ENCODE assay signal across 1 cellular context in genomic region chr7:106285051-106285800, GRCh38.
TF ChIP-seq lines count a peak whose summit lies in the region.

No MANE protein-coding gene starts in this region.

TF ChIP-seq in HepG2, 621 proteins besides CTCF, POLR2A, EP300 and RAD21 (continued from another document and continues in another):
- TF ChIP-seq, protein P1, sequence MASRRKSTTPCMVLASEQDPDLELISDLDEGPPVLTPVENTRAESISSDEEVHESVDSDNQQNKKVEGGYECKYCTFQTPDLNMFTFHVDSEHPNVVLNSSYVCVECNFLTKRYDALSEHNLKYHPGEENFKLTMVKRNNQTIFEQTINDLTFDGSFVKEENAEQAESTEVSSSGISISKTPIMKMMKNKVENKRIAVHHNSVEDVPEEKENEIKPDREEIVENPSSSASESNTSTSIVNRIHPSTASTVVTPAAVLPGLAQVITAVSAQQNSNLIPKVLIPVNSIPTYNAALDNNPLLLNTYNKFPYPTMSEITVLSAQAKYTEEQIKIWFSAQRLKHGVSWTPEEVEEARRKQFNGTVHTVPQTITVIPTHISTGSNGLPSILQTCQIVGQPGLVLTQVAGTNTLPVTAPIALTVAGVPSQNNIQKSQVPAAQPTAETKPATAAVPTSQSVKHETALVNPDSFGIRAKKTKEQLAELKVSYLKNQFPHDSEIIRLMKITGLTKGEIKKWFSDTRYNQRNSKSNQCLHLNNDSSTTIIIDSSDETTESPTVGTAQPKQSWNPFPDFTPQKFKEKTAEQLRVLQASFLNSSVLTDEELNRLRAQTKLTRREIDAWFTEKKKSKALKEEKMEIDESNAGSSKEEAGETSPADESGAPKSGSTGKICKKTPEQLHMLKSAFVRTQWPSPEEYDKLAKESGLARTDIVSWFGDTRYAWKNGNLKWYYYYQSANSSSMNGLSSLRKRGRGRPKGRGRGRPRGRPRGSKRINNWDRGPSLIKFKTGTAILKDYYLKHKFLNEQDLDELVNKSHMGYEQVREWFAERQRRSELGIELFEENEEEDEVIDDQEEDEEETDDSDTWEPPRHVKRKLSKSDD (CRISPR knock-in tag; IDR thresholded peaks at IDR 0.05; ENCODE audit: low read depth), result no peak
- TF ChIP-seq GABPB1 (CRISPR knock-in tag; IDR thresholded peaks at IDR 0.05) (peak; percentile 86), TBX2 (CRISPR knock-in tag; IDR thresholded peaks at IDR 0.05; ENCODE audit: borderline replicate concordance) (peak; percentile 90), ZNF530 (CRISPR knock-in tag; IDR thresholded peaks at IDR 0.05; ENCODE audit: low read depth) (no peak), SUZ12 (IDR thresholded peaks at IDR 0.05; ENCODE audit: low read depth, low read length) (no peak), ZMYM4 (CRISPR knock-in tag; IDR thresholded peaks at IDR 0.05) (peak; percentile 89), ZFAT (CRISPR knock-in tag; conservative IDR thresholded peaks at IDR 0.05) (no peak), NFRKB (IDR thresholded peaks at IDR 0.05) (no peak), NFE2L2 (IDR thresholded peaks at IDR 0.05; ENCODE audit: low read length) (no peak), NR2F2 (IDR thresholded peaks at IDR 0.05; ENCODE audit: borderline replicate concordance, low read depth) (no peak), ESRRA (CRISPR knock-in tag; IDR thresholded peaks at IDR 0.05; ENCODE audit: low read depth) (0 out of 2 replicates have a peak, but pooled peaks have one; percentile 22), SRSF1 (optimal IDR thresholded peaks at IDR 0.05; ENCODE audit: low read depth, low read length) (no peak), UBTF (CRISPR knock-in tag; IDR thresholded peaks at IDR 0.05) (peak; percentile 64; the same call in 1 of the 2 replicates), ZNF724P (CRISPR knock-in tag; IDR thresholded peaks at IDR 0.05; ENCODE audit: borderline replicate concordance) (no peak), ZNF558 (CRISPR knock-in tag; IDR thresholded peaks at IDR 0.05; ENCODE audit: borderline replicate concordance) (no peak), ZSCAN31 (CRISPR knock-in tag; IDR thresholded peaks at IDR 0.05; ENCODE audit: low read depth) (peak; percentile 88), HCFC1 (IDR thresholded peaks at IDR 0.05; ENCODE audit: low read depth, low read length) (no peak), TCF7L2 (IDR thresholded peaks at IDR 0.05; ENCODE audit: low read depth, low read length) (no peak), CEBPG (CRISPR knock-in tag; IDR thresholded peaks at IDR 0.05) (no peak), ARNTL (CRISPR knock-in tag; IDR thresholded peaks at IDR 0.05) (peak; percentile 98), HMG20B (CRISPR knock-in tag; conservative IDR thresholded peaks at IDR 0.05) (no peak), PAWR (CRISPR knock-in tag; IDR thresholded peaks at IDR 0.05; ENCODE audit: borderline replicate concordance) (no peak), ZNF382 (CRISPR knock-in tag; IDR thresholded peaks at IDR 0.05; ENCODE audit: borderline replicate concordance) (no peak), SMARCE1 (IDR thresholded peaks at IDR 0.05; ENCODE audit: borderline replicate concordance) (no peak), CENPT (CRISPR knock-in tag; IDR thresholded peaks at IDR 0.05; ENCODE audit: low read depth) (no peak), ZNF770 (CRISPR knock-in tag; IDR thresholded peaks at IDR 0.05) (0 out of 2 replicates have a peak, but pooled peaks have one; percentile 53), ZNF431 (CRISPR knock-in tag; IDR thresholded peaks at IDR 0.05; ENCODE audit: borderline replicate concordance, low read depth) (0 out of 2 replicates have a peak, but pooled peaks have one; percentile 7), IRF9 (CRISPR knock-in tag; IDR thresholded peaks at IDR 0.05; ENCODE audit: borderline replicate concordance) (no peak; the same call in 1 of the 2 replicates), PHF8 (CRISPR knock-in tag; IDR thresholded peaks at IDR 0.05) (peak; percentile 73), ZNF580 (CRISPR knock-in tag; IDR thresholded peaks at IDR 0.05; ENCODE audit: borderline replicate concordance, low read depth) (peak; percentile 48; the same call in 1 of the 2 replicates), THAP11 (CRISPR knock-in tag; IDR thresholded peaks at IDR 0.05) (peak; percentile 74), AGO1 (IDR thresholded peaks at IDR 0.05; ENCODE audit: low read depth, low read length, poor library complexity, severe bottlenecking) (peak; percentile 33), ZNF816 (CRISPR knock-in tag; IDR thresholded peaks at IDR 0.05; ENCODE audit: borderline replicate concordance) (peak; percentile 77; the same call in 1 of the 2 replicates), YEATS2 (CRISPR knock-in tag; IDR thresholded peaks at IDR 0.05; ENCODE audit: borderline replicate concordance) (peak; percentile 54; the same call in 1 of the 2 replicates), DR1 (CRISPR knock-in tag; IDR thresholded peaks at IDR 0.05) (no peak; the same call in 1 of the 2 replicates), ZNF652 (CRISPR knock-in tag; IDR thresholded peaks at IDR 0.05; ENCODE audit: borderline replicate concordance, low read depth) (no peak), NFIB (CRISPR knock-in tag; IDR thresholded peaks at IDR 0.05; ENCODE audit: borderline replicate concordance) (no peak), RFXAP (CRISPR knock-in tag; IDR thresholded peaks at IDR 0.05; ENCODE audit: borderline replicate concordance) (0 out of 2 replicates have a peak, but pooled peaks have one; percentile 9), ZNF775 (CRISPR knock-in tag; IDR thresholded peaks at IDR 0.05; ENCODE audit: borderline replicate concordance) (no peak), ZNF749 (CRISPR knock-in tag; IDR thresholded peaks at IDR 0.05; ENCODE audit: borderline replicate concordance) (peak; percentile 10; the same call in 1 of the 2 replicates), MED13 (CRISPR knock-in tag; IDR thresholded peaks at IDR 0.05) (peak; percentile 52; the same call in 1 of the 2 replicates), RCOR2 (CRISPR knock-in tag; IDR thresholded peaks at IDR 0.05) (no peak), MTF1 (CRISPR knock-in tag; IDR thresholded peaks at IDR 0.05) (no peak), MLX (CRISPR knock-in tag; IDR thresholded peaks at IDR 0.05) (peak; percentile 77; the same call in 1 of the 2 replicates), ATF7 (IDR thresholded peaks at IDR 0.05) (no peak), ATF7 (CRISPR knock-in tag; IDR thresholded peaks at IDR 0.05) (no peak), ZNF746 (CRISPR knock-in tag; IDR thresholded peaks at IDR 0.05) (no peak; the same call in 1 of the 2 replicates), HIC2 (CRISPR knock-in tag; IDR thresholded peaks at IDR 0.05; ENCODE audit: low read depth) (no peak), KAT2B (IDR thresholded peaks at IDR 0.05; ENCODE audit: borderline replicate concordance, low read depth, low read length) (no peak)
- TF ChIP-seq, protein P2, sequence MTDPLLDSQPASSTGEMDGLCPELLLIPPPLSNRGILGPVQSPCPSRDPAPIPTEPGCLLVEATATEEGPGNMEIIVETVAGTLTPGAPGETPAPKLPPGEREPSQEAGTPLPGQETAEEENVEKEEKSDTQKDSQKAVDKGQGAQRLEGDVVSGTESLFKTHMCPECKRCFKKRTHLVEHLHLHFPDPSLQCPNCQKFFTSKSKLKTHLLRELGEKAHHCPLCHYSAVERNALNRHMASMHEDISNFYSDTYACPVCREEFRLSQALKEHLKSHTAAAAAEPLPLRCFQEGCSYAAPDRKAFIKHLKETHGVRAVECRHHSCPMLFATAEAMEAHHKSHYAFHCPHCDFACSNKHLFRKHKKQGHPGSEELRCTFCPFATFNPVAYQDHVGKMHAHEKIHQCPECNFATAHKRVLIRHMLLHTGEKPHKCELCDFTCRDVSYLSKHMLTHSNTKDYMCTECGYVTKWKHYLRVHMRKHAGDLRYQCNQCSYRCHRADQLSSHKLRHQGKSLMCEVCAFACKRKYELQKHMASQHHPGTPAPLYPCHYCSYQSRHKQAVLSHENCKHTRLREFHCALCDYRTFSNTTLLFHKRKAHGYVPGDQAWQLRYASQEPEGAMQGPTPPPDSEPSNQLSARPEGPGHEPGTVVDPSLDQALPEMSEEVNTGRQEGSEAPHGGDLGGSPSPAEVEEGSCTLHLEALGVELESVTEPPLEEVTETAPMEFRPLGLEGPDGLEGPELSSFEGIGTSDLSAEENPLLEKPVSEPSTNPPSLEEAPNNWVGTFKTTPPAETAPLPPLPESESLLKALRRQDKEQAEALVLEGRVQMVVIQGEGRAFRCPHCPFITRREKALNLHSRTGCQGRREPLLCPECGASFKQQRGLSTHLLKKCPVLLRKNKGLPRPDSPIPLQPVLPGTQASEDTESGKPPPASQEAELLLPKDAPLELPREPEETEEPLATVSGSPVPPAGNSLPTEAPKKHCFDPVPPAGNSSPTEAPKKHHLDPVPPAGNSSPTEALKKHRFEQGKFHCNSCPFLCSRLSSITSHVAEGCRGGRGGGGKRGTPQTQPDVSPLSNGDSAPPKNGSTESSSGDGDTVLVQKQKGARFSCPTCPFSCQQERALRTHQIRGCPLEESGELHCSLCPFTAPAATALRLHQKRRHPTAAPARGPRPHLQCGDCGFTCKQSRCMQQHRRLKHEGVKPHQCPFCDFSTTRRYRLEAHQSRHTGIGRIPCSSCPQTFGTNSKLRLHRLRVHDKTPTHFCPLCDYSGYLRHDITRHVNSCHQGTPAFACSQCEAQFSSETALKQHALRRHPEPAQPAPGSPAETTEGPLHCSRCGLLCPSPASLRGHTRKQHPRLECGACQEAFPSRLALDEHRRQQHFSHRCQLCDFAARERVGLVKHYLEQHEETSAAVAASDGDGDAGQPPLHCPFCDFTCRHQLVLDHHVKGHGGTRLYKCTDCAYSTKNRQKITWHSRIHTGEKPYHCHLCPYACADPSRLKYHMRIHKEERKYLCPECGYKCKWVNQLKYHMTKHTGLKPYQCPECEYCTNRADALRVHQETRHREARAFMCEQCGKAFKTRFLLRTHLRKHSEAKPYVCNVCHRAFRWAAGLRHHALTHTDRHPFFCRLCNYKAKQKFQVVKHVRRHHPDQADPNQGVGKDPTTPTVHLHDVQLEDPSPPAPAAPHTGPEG (CRISPR knock-in tag; IDR thresholded peaks at IDR 0.05), result no peak
- TF ChIP-seq, protein P3, sequence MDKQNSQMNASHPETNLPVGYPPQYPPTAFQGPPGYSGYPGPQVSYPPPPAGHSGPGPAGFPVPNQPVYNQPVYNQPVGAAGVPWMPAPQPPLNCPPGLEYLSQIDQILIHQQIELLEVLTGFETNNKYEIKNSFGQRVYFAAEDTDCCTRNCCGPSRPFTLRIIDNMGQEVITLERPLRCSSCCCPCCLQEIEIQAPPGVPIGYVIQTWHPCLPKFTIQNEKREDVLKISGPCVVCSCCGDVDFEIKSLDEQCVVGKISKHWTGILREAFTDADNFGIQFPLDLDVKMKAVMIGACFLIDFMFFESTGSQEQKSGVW (CRISPR knock-in tag; IDR thresholded peaks at IDR 0.05; ENCODE audit: borderline replicate concordance), result no peak
